ENCODE assay signal across 2 cellular contexts in genomic region chr6:98137391-98137790, GRCh38.
A peak's percentile ranks its signal among the peaks of the same experiment; 100 is the strongest.
TF ChIP-seq lines count a peak whose summit lies in the region.

No MANE protein-coding gene starts in this region.

TF ChIP-seq in WTC11, 78 proteins besides CTCF, POLR2A, EP300 and RAD21 (continued from another document):
- TF ChIP-seq, protein P1, sequence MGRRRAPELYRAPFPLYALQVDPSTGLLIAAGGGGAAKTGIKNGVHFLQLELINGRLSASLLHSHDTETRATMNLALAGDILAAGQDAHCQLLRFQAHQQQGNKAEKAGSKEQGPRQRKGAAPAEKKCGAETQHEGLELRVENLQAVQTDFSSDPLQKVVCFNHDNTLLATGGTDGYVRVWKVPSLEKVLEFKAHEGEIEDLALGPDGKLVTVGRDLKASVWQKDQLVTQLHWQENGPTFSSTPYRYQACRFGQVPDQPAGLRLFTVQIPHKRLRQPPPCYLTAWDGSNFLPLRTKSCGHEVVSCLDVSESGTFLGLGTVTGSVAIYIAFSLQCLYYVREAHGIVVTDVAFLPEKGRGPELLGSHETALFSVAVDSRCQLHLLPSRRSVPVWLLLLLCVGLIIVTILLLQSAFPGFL (CRISPR knock-in tag; IDR thresholded peaks at IDR 0.05; ENCODE audit: borderline replicate concordance) = no peak
TF ChIP-seq in WTC11: peak in this region for 0.

TF ChIP-seq in neural cell, 6 proteins besides CTCF, POLR2A, EP300 and RAD21 (continued from another document):
- no peak for TF ChIP-seq EZH2 (IDR thresholded peaks at IDR 0.05; ENCODE audit: borderline replicate concordance, insufficient read depth, low read length, poor library complexity, severe bottlenecking)
- TF ChIP-seq POLR2AphosphoS5 (IDR thresholded peaks at IDR 0.05) = peak; percentile 14
- no peak for TF ChIP-seq SMC3 (conservative IDR thresholded peaks at IDR 0.05; ENCODE audit: poor library complexity)
